In the genomic region with DNA sequence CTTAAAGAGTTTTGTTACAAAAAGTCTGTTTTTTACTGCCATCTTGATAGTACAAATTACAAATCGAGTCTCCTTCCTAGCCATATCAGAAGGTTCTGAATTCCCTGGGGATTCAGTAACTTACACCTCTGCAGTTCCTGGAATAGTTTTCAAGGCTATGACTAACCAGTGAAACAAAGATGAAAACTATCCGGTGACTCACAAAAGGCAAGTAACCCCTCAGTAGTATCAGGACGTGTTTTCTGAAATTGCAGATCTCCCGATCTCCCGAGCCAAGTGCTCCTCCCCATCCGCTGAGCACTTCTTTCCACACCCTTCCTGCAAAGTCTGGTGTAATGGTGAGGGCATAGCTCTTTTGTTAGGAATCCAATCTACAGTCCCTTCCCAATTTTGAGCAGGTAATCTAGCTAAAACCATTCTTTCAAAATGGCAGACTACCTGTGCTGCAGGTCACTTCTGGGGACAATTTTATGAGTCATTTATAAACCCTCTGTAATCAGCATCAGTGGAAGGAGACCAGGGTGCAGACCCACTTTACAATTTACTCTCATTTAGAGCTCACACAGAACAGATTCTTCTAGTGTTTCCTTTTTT, we compare ENCODE assay signal across 12 cellular contexts. TPM values are rescaled to one million over a fixed set of nuclear protein-coding genes. Genes with fewer than 3 reads are reported as not detected.
DNase-seq lines count a peak whose midpoint lies in the region; ATAC-seq, FAIRE-seq and TF ChIP-seq lines count a peak whose summit lies in the region.
"Had no signal": no experiment of that assay in that cellular context is flagged by ENCODE, and none has a peak within 500 bp of the region (broad histone marks: within the 10 kb centered on the region; RNA-seq: fewer than 3 reads in every experiment).

No MANE protein-coding gene starts in this region.

- H3K27me3 ChIP-seq in heart right ventricle (no peaks in the 10 kb centered on the region), astrocyte (ENCODE audit: insufficient read depth, low read length) (no peaks in the 10 kb centered on the region)
- H3K27me3 ChIP-seq: right lobe of liver had no signal

- CTCF ChIA-PET in activated CD4-positive, alpha-beta memory T cell treated with anti-CD3 and anti-CD28 coated beads, Interleukin-2, amount 10 ng/mL, durations not matched to agents 7 days and 5 days (lab: Charles Lee): no interaction called here

- H3K27me3 Mint-ChIP-seq in astrocyte (ENCODE audit: low read depth, unreplicated experiment): no peaks in the 10 kb centered on the region
- no peaks in the 10 kb centered on the region for H3K27me3 Mint-ChIP-seq in activated T-helper 2 cell treated with anti-CD3 and anti-CD28 coated beads, Interferon-gamma antibody, Interleukin-2, Interleukin-4, amounts not matched to agents 10 μg/mL and 5 μg/mL and 100 μg/mL, durations not matched to agents 14 hours and 24 hours and 36 hours (ENCODE audit: low read depth)
- no peaks in the 10 kb centered on the region for H3K27me3 Mint-ChIP-seq in activated CD4-positive, alpha-beta memory T cell treated with anti-CD3 and anti-CD28 coated beads, Interleukin-2, amount 10 ng/mL, durations not matched to agents 7 days and 5 days

- peak overlapping the region; percentile 72 for H3K4me2 ChIP-seq in astrocyte (ENCODE audit: low read length)

- peaks cover 0 to 29% (median 0%) of the 10 kb centered on the region in 9 donors for H3K36me3 ChIP-seq in heart right ventricle
- no peaks in the 10 kb centered on the region for H3K36me3 ChIP-seq in astrocyte (ENCODE audit: insufficient read depth, low read length)
- H3K36me3 ChIP-seq: right lobe of liver had no signal

- no peaks in the 10 kb centered on the region for H4K20me1 ChIP-seq in astrocyte (ENCODE audit: insufficient read depth, low read length)

- no peak overlapping the region for H3K4me3 Mint-ChIP-seq in astrocyte (ENCODE audit: unreplicated experiment)
- no peak overlapping the region for H3K4me3 Mint-ChIP-seq in activated T-helper 2 cell treated with anti-CD3 and anti-CD28 coated beads, Interferon-gamma antibody, Interleukin-2, Interleukin-4, amounts not matched to agents 10 μg/mL and 5 μg/mL and 100 μg/mL, durations not matched to agents 14 hours and 24 hours and 36 hours (ENCODE audit: low read depth)
- H3K4me3 Mint-ChIP-seq in activated CD4-positive, alpha-beta memory T cell treated with anti-CD3 and anti-CD28 coated beads, Interleukin-2, amount 10 ng/mL, durations not matched to agents 7 days and 5 days: no peak overlapping the region

- WGBS in heart right ventricle, 2 donors: 37% methylated on average over 6 of the region's 6 CpGs

- H3K9me3 ChIP-seq in heart right ventricle: no peaks in the 10 kb centered on the region
- H3K9me3 ChIP-seq in astrocyte (ENCODE audit: insufficient read depth, low read depth, low read length): no peaks in the 10 kb centered on the region
- H3K9me3 ChIP-seq: right lobe of liver had no signal

- H3K79me2 ChIP-seq in astrocyte (ENCODE audit: insufficient read depth, low read length): no peaks in the 10 kb centered on the region

- no peaks in the 10 kb centered on the region for H3K36me3 Mint-ChIP-seq in astrocyte (ENCODE audit: low read depth, unreplicated experiment)
- H3K36me3 Mint-ChIP-seq in activated T-helper 2 cell treated with anti-CD3 and anti-CD28 coated beads, Interferon-gamma antibody, Interleukin-2, Interleukin-4, amounts not matched to agents 10 μg/mL and 5 μg/mL and 100 μg/mL, durations not matched to agents 14 hours and 24 hours and 36 hours (ENCODE audit: low read depth): peaks cover 79% of the 10 kb centered on the region
- H3K36me3 Mint-ChIP-seq in activated CD4-positive, alpha-beta memory T cell treated with anti-CD3 and anti-CD28 coated beads, Interleukin-2, amount 10 ng/mL, durations not matched to agents 7 days and 5 days (ENCODE audit: low read depth): peaks cover 86% of the 10 kb centered on the region

- H3K27ac Mint-ChIP-seq in astrocyte (ENCODE audit: unreplicated experiment): peak overlapping the region; percentile 50
- H3K27ac Mint-ChIP-seq in activated T-helper 2 cell treated with anti-CD3 and anti-CD28 coated beads, Interferon-gamma antibody, Interleukin-2, Interleukin-4, amounts not matched to agents 10 μg/mL and 5 μg/mL and 100 μg/mL, durations not matched to agents 14 hours and 24 hours and 36 hours: no peak overlapping the region
- H3K27ac Mint-ChIP-seq in activated CD4-positive, alpha-beta memory T cell treated with anti-CD3 and anti-CD28 coated beads, Interleukin-2, amount 10 ng/mL, durations not matched to agents 7 days and 5 days: no peak overlapping the region

- peaks cover 5% of the 10 kb centered on the region for H3K4me1 Mint-ChIP-seq in astrocyte (ENCODE audit: low read depth, unreplicated experiment)
- peaks cover 5% of the 10 kb centered on the region for H3K4me1 Mint-ChIP-seq in activated T-helper 2 cell treated with anti-CD3 and anti-CD28 coated beads, Interferon-gamma antibody, Interleukin-2, Interleukin-4, amounts not matched to agents 10 μg/mL and 5 μg/mL and 100 μg/mL, durations not matched to agents 14 hours and 24 hours and 36 hours (ENCODE audit: low read depth)
- peaks cover 43% of the 10 kb centered on the region for H3K4me1 Mint-ChIP-seq in activated CD4-positive, alpha-beta memory T cell treated with anti-CD3 and anti-CD28 coated beads, Interleukin-2, amount 10 ng/mL, durations not matched to agents 7 days and 5 days

- FAIRE-seq in astrocyte (lab: Jason Lieb, UNC): peak; percentile 76

- intact Hi-C loops in heart right ventricle (cut with DNase I): no loop called here
- intact Hi-C loops in cardiac septum (cut with DNase I): no loop called here
- intact Hi-C loops in activated T-helper 2 cell treated with anti-CD3 and anti-CD28 coated beads, Interferon-gamma antibody, Interleukin-2, Interleukin-4, amounts not matched to agents 10 μg/mL and 5 μg/mL and 100 μg/mL, durations not matched to agents 14 hours and 24 hours and 36 hours (cut with micrococcal nuclease): no loop called here

- POLR2A ChIA-PET in activated CD4-positive, alpha-beta memory T cell treated with anti-CD3 and anti-CD28 coated beads, Interleukin-2, amount 10 ng/mL, durations not matched to agents 7 days and 5 days (lab: Charles Lee): interaction anchor here (0.6 to 1.4 kb wide), 3 partner anchors 8 to 980 kb away, joined by 3 to 4 read pairs (median 3); partner anchors contain the start of gene E2F8

- no peak for TF ChIP-seq CTCF in heart right ventricle (IDR thresholded peaks at IDR 0.05)
- no peak for TF ChIP-seq CTCF in astrocyte (IDR thresholded peaks at IDR 0.05; ENCODE audit: insufficient read depth, low read depth, low read length)

- H3K9me3 Mint-ChIP-seq in astrocyte (ENCODE audit: unreplicated experiment): no peaks in the 10 kb centered on the region
- no peaks in the 10 kb centered on the region for H3K9me3 Mint-ChIP-seq in activated T-helper 2 cell treated with anti-CD3 and anti-CD28 coated beads, Interferon-gamma antibody, Interleukin-2, Interleukin-4, amounts not matched to agents 10 μg/mL and 5 μg/mL and 100 μg/mL, durations not matched to agents 14 hours and 24 hours and 36 hours
- H3K9me3 Mint-ChIP-seq in activated CD4-positive, alpha-beta memory T cell treated with anti-CD3 and anti-CD28 coated beads, Interleukin-2, amount 10 ng/mL, durations not matched to agents 7 days and 5 days: no peaks in the 10 kb centered on the region

- H3K9ac ChIP-seq in astrocyte (ENCODE audit: low read length): no peak overlapping the region

- H3K27ac ChIP-seq in heart right ventricle (peak overlapping the region in 1 of 10 donors; percentile 5), astrocyte (ENCODE audit: low read depth, low read length) (no peak overlapping the region)
- H3K27ac ChIP-seq: right lobe of liver had no signal

- H3K4me1 ChIP-seq in heart right ventricle: peaks cover 0 to 33% (median 7%) of the 10 kb centered on the region in 9 donors
- peaks cover 4% of the 10 kb centered on the region for H3K4me1 ChIP-seq in astrocyte (ENCODE audit: insufficient read depth, low read length)
- H3K4me1 ChIP-seq: right lobe of liver had no signal

- peak in 6 of 8 donors; percentile 22 to 83 (median 50) for ATAC-seq in heart right ventricle
- ATAC-seq: right lobe of liver had no signal

- H2AFZ ChIP-seq in astrocyte (ENCODE audit: low read depth, low read length): peak overlapping the region; percentile 52

- H3K4me3 ChIP-seq in heart right ventricle (no peak overlapping the region), astrocyte (ENCODE audit: insufficient read depth, low read depth, low read length) (no peak overlapping the region)
- H3K4me3 ChIP-seq: right lobe of liver had no signal

- DNase-seq in heart right ventricle: no peak
- no peak for DNase-seq in cardiac septum (ENCODE audit: low spot score)
- peak; percentile 92 for DNase-seq in astrocyte (ENCODE audit: low read depth)
- DNase-seq in glomerular visceral epithelial cell (ENCODE audit: extremely low spot score): peak; percentile 58
- no peak for DNase-seq in activated T-helper 2 cell treated with anti-CD3 and anti-CD28 coated beads, Interferon-gamma antibody, Interleukin-2, Interleukin-4, amounts not matched to agents 10 μg/mL and 5 μg/mL and 100 μg/mL, durations not matched to agents 14 hours and 24 hours and 36 hours (ENCODE audit: low spot score)
- DNase-seq in activated CD4-positive, alpha-beta memory T cell treated with anti-CD3 and anti-CD28 coated beads, Interleukin-2, amount 10 ng/mL, durations not matched to agents 7 days and 5 days: no peak
- DNase-seq in NCI-H2196 (lab: John Stamatoyannopoulos, UW; ENCODE audit: unreplicated experiment): no peak
- no peak for DNase-seq in hypothalamus (lab: John Stamatoyannopoulos, UW)
- DNase-seq: activated naive CD4-positive, alpha-beta T cell treated with anti-CD3 and anti-CD28 coated beads, Interleukin-2, amount 50 U/mL, for 16 hours; effector memory CD4-positive, alpha-beta T cell; right lobe of liver; SHP77 treated with DMSO at 0.1 percent for 48 hours had no signal

RNA-seq across cellular contexts. Expression of gene E2F8, which starts 7.7 kb away (rescaled TPM):
- total RNA-seq in heart right ventricle: 1 to 10 TPM in 9 of 10 donors, under 1 TPM in 1; 0.86 to 5.0 (median 3.7) TPM
- under 1 TPM; 0.73 to 0.87 TPM for polyA plus RNA-seq in heart right ventricle
- 4.5 TPM for total RNA-seq in cardiac septum
- total RNA-seq in astrocyte: 0.17 and 0.27 TPM in 2 replicates
- 24.0 TPM in 2 replicates for total RNA-seq in activated T-helper 2 cell treated with anti-CD3 and anti-CD28 coated beads, Interferon-gamma antibody, Interleukin-2, Interleukin-4, amounts not matched to agents 10 μg/mL and 5 μg/mL and 100 μg/mL, durations not matched to agents 14 hours and 24 hours and 36 hours
- 10 to 100 TPM; 37.3 to 40.8 TPM for total RNA-seq in activated CD4-positive, alpha-beta memory T cell treated with anti-CD3 and anti-CD28 coated beads, Interleukin-2, amount 10 ng/mL, durations not matched to agents 7 days and 5 days

RNA-seq across cellular contexts. Expression of gene CSRP3, which starts 31.2 kb away (rescaled TPM):
- total RNA-seq in heart right ventricle: 1,000 to 10,000 TPM in 8 of 10 donors, 100 to 1,000 TPM in 2; 648 to 3,929 (median 2,797) TPM
- 1,000 to 10,000 TPM in 1 of 2 donors, 100 to 1,000 TPM in 1; 534 to 1,893 TPM for polyA plus RNA-seq in heart right ventricle
- total RNA-seq in cardiac septum: 2,895 TPM
- total RNA-seq in astrocyte: 0.43 and 0.70 TPM in 2 replicates
- not detected in 2 replicates for total RNA-seq in activated T-helper 2 cell treated with anti-CD3 and anti-CD28 coated beads, Interferon-gamma antibody, Interleukin-2, Interleukin-4, amounts not matched to agents 10 μg/mL and 5 μg/mL and 100 μg/mL, durations not matched to agents 14 hours and 24 hours and 36 hours
- total RNA-seq in activated CD4-positive, alpha-beta memory T cell treated with anti-CD3 and anti-CD28 coated beads, Interleukin-2, amount 10 ng/mL, durations not matched to agents 7 days and 5 days: not detected

Comparison
In these comparisons a context has a peak if more than half of its experiments do, and no peak if none do; other contexts are left out.
1. DNase-seq: peak in astrocyte (single experiment) and glomerular visceral epithelial cell (single experiment); none in heart right ventricle (0 of 2), cardiac septum (single experiment), activated T-helper 2 cell treated with anti-CD3 and anti-CD28 coated beads, Interferon-gamma antibody, Interleukin-2, Interleukin-4, amounts not matched to agents 10 μg/mL and 5 μg/mL and 100 μg/mL, durations not matched to agents 14 hours and 24 hours and 36 hours (single experiment), activated CD4-positive, alpha-beta memory T cell treated with anti-CD3 and anti-CD28 coated beads, Interleukin-2, amount 10 ng/mL, durations not matched to agents 7 days and 5 days (single experiment), NCI-H2196 (single experiment) and hypothalamus (0 of 51).
2. RNA of gene CSRP3, which starts 31.2 kb away (total RNA-seq): 648 to 3,929 TPM in heart right ventricle and 2,895 TPM in cardiac septum (single experiment); 0.43 to 0.70 TPM in astrocyte, not detected in activated T-helper 2 cell treated with anti-CD3 and anti-CD28 coated beads, Interferon-gamma antibody, Interleukin-2, Interleukin-4, amounts not matched to agents 10 μg/mL and 5 μg/mL and 100 μg/mL, durations not matched to agents 14 hours and 24 hours and 36 hours and not detected in activated CD4-positive, alpha-beta memory T cell treated with anti-CD3 and anti-CD28 coated beads, Interleukin-2, amount 10 ng/mL, durations not matched to agents 7 days and 5 days; every median in the first group is over 100 times any median in the second.